ENCODE assay signal across 9 cellular contexts in genomic region chr6:28606424-28607391, GRCh38.
DNase-seq lines count a peak whose midpoint lies in the region; ATAC-seq and TF ChIP-seq lines count a peak whose summit lies in the region.
"Had no signal": no experiment of that assay in that cellular context is flagged by ENCODE, and none has a peak within 500 bp of the region (broad histone marks: within the 10 kb centered on the region; RNA-seq: fewer than 3 reads in every experiment).

No MANE protein-coding gene starts in this region.

- no peaks in the 10 kb centered on the region for H3K9me3 ChIP-seq in mammary epithelial cell (replicated peaks; ENCODE audit: insufficient read depth, low read length)
- no peaks in the 10 kb centered on the region for H3K9me3 ChIP-seq in prostate gland
- no peaks in the 10 kb centered on the region for H3K9me3 ChIP-seq in upper lobe of right lung
- H3K9me3 ChIP-seq: neutrophil had no signal

- BruUV-seq in mammary epithelial cell (replicated peaks; lab: Mats Ljungman, UMichigan): no TSS peak

- dilution Hi-C loops in mammary epithelial cell (cut with HindIII; ENCODE audit: low sequenced_read_pairs): no loop called here

- no peaks in the 10 kb centered on the region for H3K27me3 ChIP-seq in mammary epithelial cell (ENCODE audit: insufficient read depth, low read length)
- peaks cover 4% of the 10 kb centered on the region for H3K27me3 ChIP-seq in prostate gland (replicated peaks; ENCODE audit: insufficient read depth)
- H3K27me3 ChIP-seq in upper lobe of right lung: peaks cover 46% of the 10 kb centered on the region

- no peaks in the 10 kb centered on the region for H4K20me1 ChIP-seq in mammary epithelial cell (ENCODE audit: insufficient read depth, low read length)

- 9% methylated on average over 29 of the region's 30 CpGs for WGBS in mammary epithelial cell (ENCODE audit: low coverage, missing lambda C conversion rate)
- WGBS in prostate gland: 12% methylated on average over 30 of the region's 30 CpGs

- peak; percentile 61 for DNase-seq in activated T-cell treated with anti-CD3 and anti-CD28 coated beads for 48 hours (ENCODE audit: low read depth)
- DNase-seq in activated T-cell treated with anti-CD3 and anti-CD28 coated beads for 4 hours: no peak
- DNase-seq in Jurkat, Clone E6-1 (ENCODE audit: low read depth, low spot score): peak; percentile 88
- peak; percentile 69 for DNase-seq in RPMI7951 (ENCODE audit: low read depth)
- DNase-seq in mammary epithelial cell: peak; percentile 75
- DNase-seq in medulla oblongata (ENCODE audit: extremely low spot score): peak; percentile 22
- DNase-seq in prostate gland (ENCODE audit: low spot score): no peak
- DNase-seq in upper lobe of right lung: no peak

- H3K79me2 ChIP-seq in mammary epithelial cell (ENCODE audit: insufficient read depth, low read length): no peaks in the 10 kb centered on the region

- no peak overlapping the region for H3K9ac ChIP-seq in mammary epithelial cell (ENCODE audit: insufficient read depth, low read length)

- H3K4me3 ChIP-seq in Jurkat, Clone E6-1 (ENCODE audit: low read length): peak overlapping the region; percentile 69
- H3K4me3 ChIP-seq in mammary epithelial cell (replicated peaks in 1 of 3; ENCODE audit: insufficient read depth in 1 of 3, low read depth in 2 of 3, low read length in 3 of 3) (peak overlapping the region; percentile 47 to 68 (median 51)), prostate gland (no peak overlapping the region), upper lobe of right lung (no peak overlapping the region)

- H2AFZ ChIP-seq in mammary epithelial cell (ENCODE audit: low read depth, low read length): peak overlapping the region; percentile 84

- CTCF ChIA-PET in mammary epithelial cell (lab: Charles Lee; ENCODE audit: low non-redundant PET): interaction anchor here (0.7 kb wide), 2 partner anchors 296 to 712 kb away, joined by 3 read pairs; no protein-coding TSS in a partner anchor

- TF ChIP-seq CTCF in mammary epithelial cell (conservative IDR thresholded peaks at IDR 0.05 in 1 of 2, IDR thresholded peaks at IDR 0.05 in 1 of 2; ENCODE audit: extremely low read depth in 1 of 2, insufficient read depth in 1 of 2, low read depth in 1 of 2, low read length in 2 of 2) (peak; percentile 42 to 43), prostate gland (IDR thresholded peaks at IDR 0.05) (no peak), upper lobe of right lung (IDR thresholded peaks at IDR 0.05) (no peak)

- no peak for ATAC-seq in upper lobe of right lung

- H3K36me3 ChIP-seq in mammary epithelial cell (ENCODE audit: insufficient read depth, low read length) (no peaks in the 10 kb centered on the region), prostate gland (no peaks in the 10 kb centered on the region), upper lobe of right lung (no peaks in the 10 kb centered on the region)
- H3K36me3 ChIP-seq: neutrophil had no signal

- H3K4me1 ChIP-seq in mammary epithelial cell (ENCODE audit: insufficient read depth, low read length) (peaks cover 2% of the 10 kb centered on the region), prostate gland (replicated peaks) (no peaks in the 10 kb centered on the region), upper lobe of right lung (no peaks in the 10 kb centered on the region)

- H3K27ac ChIP-seq in mammary epithelial cell (ENCODE audit: insufficient read depth, low read depth, low read length): no peak overlapping the region
- no peak overlapping the region for H3K27ac ChIP-seq in prostate gland
- H3K27ac ChIP-seq in upper lobe of right lung: no peak overlapping the region
- H3K27ac ChIP-seq: neutrophil had no signal

- TF ChIP-seq POLR2A in prostate gland (IDR thresholded peaks at IDR 0.05): no peak

- peak overlapping the region; percentile 75 for H3K4me2 ChIP-seq in mammary epithelial cell (ENCODE audit: insufficient read depth, low read depth, low read length)

- in situ Hi-C loops in mammary epithelial cell (cut with MboI; ENCODE audit: low sequenced_read_pairs in 2 of 2): no loop called here

- intact Hi-C loops in mammary epithelial cell (cut with micrococcal nuclease) (loop anchor here (2.0 kb wide), 2 partner anchors 20 to 42 kb away; a partner anchor contains a TSS), prostate gland (cut with DNase I) (no loop called here), upper lobe of right lung (cut with DNase I) (no loop called here)

Comparison
In these comparisons a context has a peak if more than half of its experiments do, and no peak if none do; other contexts are left out.
1. DNase-seq: peak in activated T-cell treated with anti-CD3 and anti-CD28 coated beads for 48 hours (single experiment), Jurkat, Clone E6-1 (single experiment), RPMI7951 (single experiment), mammary epithelial cell (single experiment) and medulla oblongata (single experiment); none in activated T-cell treated with anti-CD3 and anti-CD28 coated beads for 4 hours (single experiment), prostate gland (single experiment) and upper lobe of right lung (single experiment).
2. H3K4me3 ChIP-seq: peak in Jurkat, Clone E6-1 (single experiment) and mammary epithelial cell (3 of 3); none in prostate gland (0 of 2) and upper lobe of right lung (single experiment).
3. CTCF ChIP-seq: peak in mammary epithelial cell (2 of 2); none in prostate gland (0 of 4) and upper lobe of right lung (single experiment).